ENCODE assay signal across 11 cellular contexts in genomic region chr3:187567741-187568140, GRCh38.
DNase-seq lines count a peak whose midpoint lies in the region; ATAC-seq, FAIRE-seq and TF ChIP-seq lines count a peak whose summit lies in the region.
"Had no signal": no experiment of that assay in that cellular context is flagged by ENCODE, and none has a peak within 500 bp of the region (broad histone marks: within the 10 kb centered on the region; RNA-seq: fewer than 3 reads in every experiment).

No MANE protein-coding gene starts in this region.

- no TSS peak for BruUV-seq in HepG2 (replicated peaks; lab: Mats Ljungman, UMichigan)

- in situ Hi-C loops in HepG2 (cut with HindIII; ENCODE audit: extremely low pct_ligation_motif_present, low pct_unique_long_range_greater_than_20kb): no loop called here

- intact Hi-C loops in HepG2 (cut with micrococcal nuclease; ENCODE audit: unreplicated experiment) (no loop called here), right lobe of liver (cut with DNase I) (no loop called here), kidney (cut with DNase I) (no loop called here)
- intact Hi-C loops in CD4-positive, alpha-beta memory T cell (cut with micrococcal nuclease): no loop called here

- H3K79me2 ChIP-seq in HepG2 (ENCODE audit: insufficient read depth, low read length): no peaks in the 10 kb centered on the region

- peaks cover 8 to 31% of the 10 kb centered on the region in 2 donors for H3K27me3 Mint-ChIP-seq in CD4-positive, alpha-beta memory T cell

- peak; percentile 48; the same call in 2 of the 3 replicates for ATAC-seq in HepG2
- ATAC-seq in right lobe of liver: no peak
- no peak for ATAC-seq in GM19395 (IDR thresholded peaks at IDR 0.05; ENCODE audit: unreplicated experiment)

- H3K4me1 ChIP-seq in HepG2 (ENCODE audit: insufficient read depth, low read length) (peaks cover 8% of the 10 kb centered on the region), right lobe of liver (no peaks in the 10 kb centered on the region), kidney (ENCODE audit: control insufficient read depth in 1 of 2, insufficient read depth in 1 of 2, low read depth in 1 of 2, low read length in 2 of 2) (peaks cover 19 to 23% of the 10 kb centered on the region in 2 donors)
- H3K4me1 ChIP-seq in CD4-positive, alpha-beta memory T cell (ENCODE audit: insufficient read depth, low read length): no peaks in the 10 kb centered on the region
- H3K4me1 ChIP-seq: BLaER1 had no signal

- TF ChIP-seq EP300 in HepG2 (IDR thresholded peaks at IDR 0.05; ENCODE audit: low read depth in 2 of 2, low read length in 2 of 2): no peak
- TF ChIP-seq EP300 in HepG2 (CRISPR knock-in tag; IDR thresholded peaks at IDR 0.05; ENCODE audit: borderline replicate concordance): no peak

- TF ChIP-seq RAD21 in HepG2 (CRISPR knock-in tag; IDR thresholded peaks at IDR 0.05): no peak

- no peak for FAIRE-seq in HepG2 (lab: Jason Lieb, UNC)
- FAIRE-seq in kidney (lab: Jason Lieb, UNC): peak; percentile 92

- peak; percentile 7 for DNase-seq in HepG2 (ENCODE audit: low spot score)
- no peak for DNase-seq in right lobe of liver
- DNase-seq in amniotic epithelial cell (ENCODE audit: low read depth): peak; percentile 86
- no peak for DNase-seq in kidney
- no peak for DNase-seq in CD4-positive, alpha-beta memory T cell
- no peak for DNase-seq in MG63
- no peak for DNase-seq in hippocampal formation (lab: John Stamatoyannopoulos, UW)

- no peaks in the 10 kb centered on the region for H4K20me1 ChIP-seq in HepG2 (ENCODE audit: insufficient read depth, low read length)
- H4K20me1 ChIP-seq: BLaER1 had no signal

- no peak overlapping the region for H3K9ac ChIP-seq in HepG2 (ENCODE audit: insufficient read depth, low read depth, low read length)
- no peak overlapping the region for H3K9ac ChIP-seq in kidney (ENCODE audit: low read length in 2 of 2)
- H3K9ac ChIP-seq: BLaER1 had no signal

- POLR2A ChIA-PET in HepG2 (lab: Yijun Ruan, JAX): no interaction called here
- POLR2A ChIA-PET in CD4-positive, alpha-beta memory T cell (lab: Charles Lee; ENCODE audit: partially characterized antibody): no interaction called here

- no peaks in the 10 kb centered on the region; a peak in 1 of 5 replicates for H3K27me3 ChIP-seq in HepG2 (ENCODE audit: control insufficient read depth in 1 of 2, insufficient read depth in 2 of 2, low read length in 2 of 2)
- H3K27me3 ChIP-seq in right lobe of liver: no peaks in the 10 kb centered on the region
- H3K27me3 ChIP-seq in CD4-positive, alpha-beta memory T cell (ENCODE audit: insufficient read depth, low read length): no peaks in the 10 kb centered on the region
- no peaks in the 10 kb centered on the region for H3K27me3 ChIP-seq in MG63
- H3K27me3 ChIP-seq: BLaER1 had no signal

- no peaks in the 10 kb centered on the region for H3K9me3 ChIP-seq in HepG2 (ENCODE audit: low read length)
- no peaks in the 10 kb centered on the region for H3K9me3 ChIP-seq in right lobe of liver
- H3K9me3 ChIP-seq in kidney (ENCODE audit: control insufficient read depth in 1 of 2, low read length in 2 of 2): no peaks in the 10 kb centered on the region
- H3K9me3 ChIP-seq in CD4-positive, alpha-beta memory T cell (ENCODE audit: control insufficient read depth in 1 of 2, low read length in 2 of 2): no peaks in the 10 kb centered on the region
- no peaks in the 10 kb centered on the region for H3K9me3 ChIP-seq in MG63
- H3K9me3 ChIP-seq: BLaER1 had no signal

- no peaks in the 10 kb centered on the region for H3K9me3 Mint-ChIP-seq in CD4-positive, alpha-beta memory T cell

- CTCF ChIA-PET in HepG2 (lab: Yijun Ruan, JAX; ENCODE audit: low intra/inter-chr PET ratio, low total read pairs): no interaction called here
- CTCF ChIA-PET in CD4-positive, alpha-beta memory T cell (lab: Charles Lee; ENCODE audit: partially characterized antibody): no interaction called here

- TF ChIP-seq CTCF in HepG2 (CRISPR knock-in tag; IDR thresholded peaks at IDR 0.05) (no peak), right lobe of liver (IDR thresholded peaks at IDR 0.05) (no peak), kidney (IDR thresholded peaks at IDR 0.05; ENCODE audit: borderline replicate concordance, extremely low read depth, insufficient read depth) (no peak)

- 3% methylated on average over 2 of the region's 2 CpGs for WGBS in HepG2 (ENCODE audit: low lambda C conversion rate)
- 6% methylated on average over 1 of the region's 2 CpGs for WGBS in right lobe of liver (ENCODE audit: insufficient coverage, low coverage, low lambda C conversion rate, missing lambda C conversion rate)

- no peak overlapping the region for H3K27ac Mint-ChIP-seq in CD4-positive, alpha-beta memory T cell

- H3K4me1 Mint-ChIP-seq in CD4-positive, alpha-beta memory T cell: peaks cover 0 to 5% (median 0%) of the 10 kb centered on the region in 4 donors

- no peak overlapping the region for H3K4me3 Mint-ChIP-seq in CD4-positive, alpha-beta memory T cell

- H2AFZ ChIP-seq in HepG2 (ENCODE audit: low read length): no peak overlapping the region

- TF ChIP-seq POLR2A in HepG2 (IDR thresholded peaks at IDR 0.05; ENCODE audit: insufficient read depth in 1 of 2, low read depth in 2 of 2, low read length in 2 of 2) (no peak), right lobe of liver (IDR thresholded peaks at IDR 0.05) (no peak)

- H3K4me3 ChIP-seq in HepG2 (replicated peaks in 1 of 3; ENCODE audit: insufficient read depth in 1 of 3, low read depth in 2 of 3, low read length in 3 of 3) (no peak overlapping the region), right lobe of liver (no peak overlapping the region), kidney (ENCODE audit: low read length in 2 of 2) (peak overlapping the region in 1 of 2 donors; percentile 18), MG63 (no peak overlapping the region)
- no peak overlapping the region for H3K4me3 ChIP-seq in CD4-positive, alpha-beta memory T cell (ENCODE audit: low read length in 2 of 2)
- H3K4me3 ChIP-seq: BLaER1, lung had no signal

- no peak overlapping the region for H3K4me2 ChIP-seq in HepG2 (ENCODE audit: low read depth, low read length)
- H3K4me2 ChIP-seq: BLaER1 had no signal

- H3K36me3 ChIP-seq in HepG2 (replicated peaks in 1 of 2; ENCODE audit: control insufficient read depth in 1 of 2, insufficient read depth in 2 of 2, low read length in 2 of 2) (no peaks in the 10 kb centered on the region), right lobe of liver (no peaks in the 10 kb centered on the region), kidney (ENCODE audit: control insufficient read depth in 1 of 2, insufficient read depth in 2 of 2, low read length in 2 of 2) (no peaks in the 10 kb centered on the region), MG63 (no peaks in the 10 kb centered on the region)
- no peaks in the 10 kb centered on the region for H3K36me3 ChIP-seq in CD4-positive, alpha-beta memory T cell (ENCODE audit: insufficient read depth, low read length)
- H3K36me3 ChIP-seq: BLaER1 had no signal

- no peaks in the 10 kb centered on the region for H3K36me3 Mint-ChIP-seq in CD4-positive, alpha-beta memory T cell

- no peak overlapping the region for H3K27ac ChIP-seq in HepG2 (ENCODE audit: extremely low read length, insufficient read depth, low read length)
- no peak overlapping the region for H3K27ac ChIP-seq in right lobe of liver
- H3K27ac ChIP-seq in kidney (ENCODE audit: low read depth in 2 of 2, low read length in 2 of 2): peak overlapping the region; percentile 37 to 45
- no peak overlapping the region for H3K27ac ChIP-seq in CD4-positive, alpha-beta memory T cell (ENCODE audit: low read depth, low read length)
- H3K27ac ChIP-seq: BLaER1, epithelial cell of prostate had no signal

TF ChIP-seq in HepG2, 621 proteins besides CTCF, POLR2A, EP300 and RAD21:
- no peak for TF ChIP-seq NPAS2 (CRISPR knock-in tag; IDR thresholded peaks at IDR 0.05; ENCODE audit: borderline replicate concordance)
- no peak for TF ChIP-seq RARG (CRISPR knock-in tag; IDR thresholded peaks at IDR 0.05; ENCODE audit: low read depth)
- TF ChIP-seq TFDP2 (CRISPR knock-in tag; IDR thresholded peaks at IDR 0.05): no peak
- no peak for TF ChIP-seq ZBTB10 (CRISPR knock-in tag; IDR thresholded peaks at IDR 0.05; ENCODE audit: borderline replicate concordance)
- TF ChIP-seq PLRG1 (conservative IDR thresholded peaks at IDR 0.05): no peak
- TF ChIP-seq ELF4 (CRISPR knock-in tag; IDR thresholded peaks at IDR 0.05; ENCODE audit: borderline replicate concordance): no peak

Comparison
In these comparisons a context has a peak if more than half of its experiments do, and no peak if none do; other contexts are left out.
1. DNase-seq: peak in HepG2 (single experiment) and amniotic epithelial cell (single experiment); none in right lobe of liver (0 of 3), kidney (single experiment), CD4-positive, alpha-beta memory T cell (0 of 5), MG63 (single experiment) and hippocampal formation (0 of 2).
2. H3K27ac ChIP-seq: peak in kidney (2 of 2); none in HepG2 (single experiment), right lobe of liver (0 of 3) and CD4-positive, alpha-beta memory T cell (single experiment).